Comparison of ENCODE assay signal across 15 cellular contexts in genomic region chr1:198357937-198358336, GRCh38.
A peak's percentile ranks its signal among the peaks of the same experiment; 100 is the strongest.
DNase-seq lines count a peak whose midpoint lies in the region; ATAC-seq, FAIRE-seq and TF ChIP-seq lines count a peak whose summit lies in the region.
"Had no signal": no experiment of that assay in that cellular context is flagged by ENCODE, and none has a peak within 500 bp of the region (broad histone marks: within the 10 kb centered on the region; RNA-seq: fewer than 3 reads in every experiment).

No MANE protein-coding gene starts in this region.

- no peaks in the 10 kb centered on the region for H3K27me3 Mint-ChIP-seq in stimulated activated naive CD8-positive, alpha-beta T cell treated with anti-CD3 and anti-CD28 coated beads, Interleukin-15, amount 100 ng/mL, for 72 hours
- H3K27me3 Mint-ChIP-seq in astrocyte (ENCODE audit: low read depth, unreplicated experiment), result no peaks in the 10 kb centered on the region
- H3K27me3 Mint-ChIP-seq: CD4-positive, CD25-positive, alpha-beta regulatory T cell had no signal

- H3K4me1 Mint-ChIP-seq in stimulated activated naive CD8-positive, alpha-beta T cell treated with anti-CD3 and anti-CD28 coated beads, Interleukin-15, amount 100 ng/mL, for 72 hours, result no peaks in the 10 kb centered on the region
- H3K4me1 Mint-ChIP-seq in astrocyte (ENCODE audit: low read depth, unreplicated experiment), result no peaks in the 10 kb centered on the region

- H3K9me3 ChIP-seq in astrocyte (ENCODE audit: insufficient read depth, low read depth, low read length) (no peaks in the 10 kb centered on the region), thyroid gland (no peaks in the 10 kb centered on the region)
- H3K9me3 ChIP-seq: BLaER1 treated with 17β-estradiol and CSF1 and Interleukin-3, amounts not matched to agents 10 nM and 100 nM had no signal

- no peak for TF ChIP-seq CTCF in astrocyte (IDR thresholded peaks at IDR 0.05; ENCODE audit: insufficient read depth, low read depth, low read length)
- TF ChIP-seq CTCF in thyroid gland (IDR thresholded peaks at IDR 0.05), result no peak

- no peaks in the 10 kb centered on the region for H3K9me3 Mint-ChIP-seq in stimulated activated naive CD8-positive, alpha-beta T cell treated with anti-CD3 and anti-CD28 coated beads, Interleukin-15, amount 100 ng/mL, for 72 hours
- H3K9me3 Mint-ChIP-seq in astrocyte (ENCODE audit: unreplicated experiment), result no peaks in the 10 kb centered on the region
- H3K9me3 Mint-ChIP-seq: CD4-positive, CD25-positive, alpha-beta regulatory T cell had no signal

- DNase-seq in activated CD4-positive, CD25-positive, alpha-beta regulatory T cell treated with anti-CD3 and anti-CD28 coated beads, Interleukin-2, amount 50 U/mL, for 72 hours, result no peak
- DNase-seq in stimulated activated naive CD8-positive, alpha-beta T cell treated with anti-CD3 and anti-CD28 coated beads, Interleukin-15, amount 100 ng/mL, for 72 hours, result no peak
- no peak for DNase-seq in stimulated activated naive CD8-positive, alpha-beta T cell treated with anti-CD3 and anti-CD28 coated beads, Interleukin-15, Interleukin-2, amounts not matched to agents 100 U/mL and 50 U/mL, for 24 hours
- DNase-seq in astrocyte (ENCODE audit: low read depth) (no peak), NK-92 (lab: John Stamatoyannopoulos, UW; ENCODE audit: unreplicated experiment) (no peak), thyroid gland (no peak)
- DNase-seq: ACHN; CD4-positive, CD25-positive, alpha-beta regulatory T cell; DMS 273 treated with DMSO at 0.1 percent for 48 hours; H7; IMR-90 had no signal

- intact Hi-C loops in thyroid gland (cut with DNase I), result no loop called here

- H3K27ac ChIP-seq in astrocyte (ENCODE audit: low read depth, low read length), result no peak overlapping the region
- H3K27ac ChIP-seq in thyroid gland, result no peak overlapping the region
- H3K27ac ChIP-seq: 22Rv1; BLaER1 treated with 17β-estradiol and CSF1 and Interleukin-3, amounts not matched to agents 10 nM and 100 nM had no signal

- no peaks in the 10 kb centered on the region for H3K36me3 Mint-ChIP-seq in astrocyte (ENCODE audit: low read depth, unreplicated experiment)
- H3K36me3 Mint-ChIP-seq: CD4-positive, CD25-positive, alpha-beta regulatory T cell had no signal

- H2AFZ ChIP-seq in astrocyte (ENCODE audit: low read depth, low read length), result no peak overlapping the region

- no peak overlapping the region for H3K4me2 ChIP-seq in astrocyte (ENCODE audit: low read length)
- H3K4me2 ChIP-seq: BLaER1 treated with 17β-estradiol and CSF1 and Interleukin-3, amounts not matched to agents 10 nM and 100 nM had no signal

- H3K4me3 ChIP-seq in astrocyte (ENCODE audit: insufficient read depth, low read depth, low read length) (no peak overlapping the region), thyroid gland (replicated peaks in 1 of 3) (no peak overlapping the region)
- H3K4me3 ChIP-seq: BLaER1 treated with 17β-estradiol and CSF1 and Interleukin-3, amounts not matched to agents 10 nM and 100 nM had no signal

- peak; percentile 37 to 52 for ATAC-seq in activated CD4-positive, CD25-positive, alpha-beta regulatory T cell treated with anti-CD3 and anti-CD28 coated beads, Interleukin-2, amount 50 U/mL, for 24 hours
- peak; percentile 39 for ATAC-seq in stimulated activated naive CD8-positive, alpha-beta T cell treated with anti-CD3 and anti-CD28 coated beads, Interleukin-15, amount 100 ng/mL, for 72 hours
- ATAC-seq in stimulated activated naive CD8-positive, alpha-beta T cell treated with anti-CD3 and anti-CD28 coated beads, Interleukin-15, Interleukin-2, amounts not matched to agents 100 U/mL and 50 U/mL, for 24 hours, result no peak

- H3K27ac Mint-ChIP-seq in stimulated activated naive CD8-positive, alpha-beta T cell treated with anti-CD3 and anti-CD28 coated beads, Interleukin-15, amount 100 ng/mL, for 72 hours, result no peak overlapping the region
- no peak overlapping the region for H3K27ac Mint-ChIP-seq in astrocyte (ENCODE audit: unreplicated experiment)
- H3K27ac Mint-ChIP-seq: CD4-positive, CD25-positive, alpha-beta regulatory T cell had no signal

- H4K20me1 ChIP-seq in astrocyte (ENCODE audit: insufficient read depth, low read length), result no peaks in the 10 kb centered on the region
- H4K20me1 ChIP-seq: BLaER1 treated with 17β-estradiol and CSF1 and Interleukin-3, amounts not matched to agents 10 nM and 100 nM had no signal

- WGBS in thyroid gland, 2 donors, result 75 to 79% methylated on average over 2 of the region's 2 CpGs

- H3K36me3 ChIP-seq in astrocyte (ENCODE audit: insufficient read depth, low read length), result no peaks in the 10 kb centered on the region
- H3K36me3 ChIP-seq in thyroid gland, result no peaks in the 10 kb centered on the region
- H3K36me3 ChIP-seq: BLaER1 treated with 17β-estradiol and CSF1 and Interleukin-3, amounts not matched to agents 10 nM and 100 nM had no signal

- H3K4me1 ChIP-seq in astrocyte (ENCODE audit: insufficient read depth, low read length), result no peaks in the 10 kb centered on the region
- no peaks in the 10 kb centered on the region for H3K4me1 ChIP-seq in thyroid gland
- H3K4me1 ChIP-seq: BLaER1 treated with 17β-estradiol and CSF1 and Interleukin-3, amounts not matched to agents 10 nM and 100 nM had no signal

- H3K79me2 ChIP-seq in astrocyte (ENCODE audit: insufficient read depth, low read length), result no peaks in the 10 kb centered on the region

- H3K9ac ChIP-seq in astrocyte (ENCODE audit: low read length), result no peak overlapping the region
- H3K9ac ChIP-seq: BLaER1 treated with 17β-estradiol and CSF1 and Interleukin-3, amounts not matched to agents 10 nM and 100 nM had no signal

- H3K27me3 ChIP-seq in astrocyte (ENCODE audit: insufficient read depth, low read length) (no peaks in the 10 kb centered on the region), thyroid gland (no peaks in the 10 kb centered on the region)
- H3K27me3 ChIP-seq: BLaER1 treated with 17β-estradiol and CSF1 and Interleukin-3, amounts not matched to agents 10 nM and 100 nM had no signal

- H3K4me3 Mint-ChIP-seq in stimulated activated naive CD8-positive, alpha-beta T cell treated with anti-CD3 and anti-CD28 coated beads, Interleukin-15, amount 100 ng/mL, for 72 hours, result no peak overlapping the region
- H3K4me3 Mint-ChIP-seq in astrocyte (ENCODE audit: unreplicated experiment), result no peak overlapping the region
- H3K4me3 Mint-ChIP-seq: CD4-positive, CD25-positive, alpha-beta regulatory T cell had no signal

- peak; percentile 23 for FAIRE-seq in astrocyte (lab: Jason Lieb, UNC)
- FAIRE-seq: GM18507 had no signal

- TF ChIP-seq POLR2A in thyroid gland (IDR thresholded peaks at IDR 0.05), result no peak
